ENCODE assay signal across 17 cellular contexts in the genomic region with DNA sequence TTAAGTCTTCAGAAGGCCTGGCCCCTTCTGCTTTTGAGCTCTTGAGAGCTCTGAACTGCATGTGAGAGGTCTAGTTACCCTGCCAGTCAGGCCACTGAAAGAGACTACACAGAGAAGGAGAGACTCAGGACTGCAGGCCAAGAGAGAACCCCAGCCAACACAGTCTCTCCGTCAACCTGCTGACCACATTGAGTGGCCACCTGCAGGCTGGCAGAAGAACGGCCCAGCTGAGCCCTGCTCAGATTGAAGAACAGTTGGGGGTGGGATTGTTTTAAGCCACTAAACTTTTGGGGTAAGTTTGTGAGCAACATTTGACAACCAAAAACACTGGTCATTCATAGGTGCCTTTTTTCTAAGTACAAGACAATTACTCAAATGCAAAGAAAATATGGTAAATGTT.
DNase-seq lines count a peak whose midpoint lies in the region; ATAC-seq, FAIRE-seq and TF ChIP-seq lines count a peak whose summit lies in the region.
"Had no signal": no experiment of that assay in that cellular context is flagged by ENCODE, and none has a peak within 500 bp of the region (broad histone marks: within the 10 kb centered on the region; RNA-seq: fewer than 3 reads in every experiment).

No MANE protein-coding gene starts in this region.

- peaks cover 0 to 9% of the 10 kb centered on the region in 2 experiments; a peak in 2 of 4 replicates for H3K4me1 ChIP-seq in HCT116 (ENCODE audit: control insufficient read depth in 1 of 2, insufficient read depth in 2 of 2, low read length in 2 of 2)
- H3K4me1 ChIP-seq in K562 (replicated peaks in 1 of 2; ENCODE audit: control insufficient read depth in 2 of 2, insufficient read depth in 2 of 2, low read length in 2 of 2): no peaks in the 10 kb centered on the region
- H3K4me1 ChIP-seq: BLaER1, Caco-2 had no signal

- ATAC-seq in HCT116: peak; percentile 86
- no peak for ATAC-seq in K562
- ATAC-seq: CD8-positive, alpha-beta T cell had no signal

- RAD21 ChIA-PET in HCT116 (lab: Charles Lee; ENCODE audit: low non-redundant PET in 1 of 2, low total read pairs in 2 of 2, uncharacterized antibody in 2 of 2, unreplicated experiment in 2 of 2): no interaction called here

- DNase-seq in HCT116 (ENCODE audit: low read depth, low spot score): peak; percentile 6
- no peak for DNase-seq in K562 (ENCODE audit: extremely low read depth in 1 of 4, low spot score in 3 of 4)
- no peak for DNase-seq in dorsolateral prefrontal cortex
- no peak for DNase-seq in AG20443 (ENCODE audit: low spot score)
- DNase-seq in H54 (ENCODE audit: insufficient read length, low spot score): no peak
- DNase-seq: Caco-2; CD4-positive, CD25-positive, alpha-beta regulatory T cell; CD8-positive, alpha-beta T cell; DMS53; DMS79 treated with DMSO at 0.1 percent for 48 hours; GF-D8; GM23248; HCEC 1CT had no signal

- BruUV-seq in HCT116 (replicated peaks; lab: Mats Ljungman, UMichigan) (no TSS peak), K562 (replicated peaks; lab: Mats Ljungman, UMichigan) (no TSS peak)

- H3K9ac ChIP-seq in HCT116 (ENCODE audit: low read length) (no peak overlapping the region), K562 (ENCODE audit: insufficient read depth in 1 of 2, low read depth in 2 of 2, low read length in 2 of 2) (no peak overlapping the region)
- H3K9ac ChIP-seq: BLaER1, GM23248 had no signal

- 0 out of 3 replicates have a peak, but pooled peaks have one; percentile 6 for TF ChIP-seq CTCF in GM12872 (IDR thresholded peaks at IDR 0.05; ENCODE audit: insufficient read depth, low read depth, low read length)
- peak; percentile 21 to 35 (median 32); a peak in 3 of 6 replicates for TF ChIP-seq CTCF in HCT116 (IDR thresholded peaks at IDR 0.05 in 2 of 3, conservative IDR thresholded peaks at IDR 0.05 in 1 of 3; ENCODE audit: borderline replicate concordance in 1 of 3, insufficient read depth in 1 of 3, low read depth in 2 of 3, low read length in 2 of 3)
- peak in 2 of 3 experiments; percentile 15 to 33; a peak in 1 of 6 replicates for TF ChIP-seq CTCF in K562 (IDR thresholded peaks at IDR 0.05 in 2 of 3, conservative IDR thresholded peaks at IDR 0.05 in 1 of 3; ENCODE audit: insufficient read depth in 2 of 3, low read depth in 1 of 3, low read length in 3 of 3)
- TF ChIP-seq CTCF in dorsolateral prefrontal cortex (IDR thresholded peaks at IDR 0.05 in 54 of 56, conservative IDR thresholded peaks at IDR 0.05 in 2 of 56; ENCODE audit: low read depth in 1 of 56, partially characterized antibody in 56 of 56): no peak

- CTCF ChIA-PET in HCT116 (lab: Charles Lee) (interaction anchor here (1.6 kb wide), 1 partner anchor 9 kb away, joined by 4 read pairs; no protein-coding TSS in a partner anchor), K562 (lab: Yijun Ruan, JAX; ENCODE audit: low intra/inter-chr PET ratio) (no interaction called here)

- no peaks in the 10 kb centered on the region for H3K9me3 ChIP-seq in HCT116 (ENCODE audit: control insufficient read depth in 1 of 2, insufficient read depth in 1 of 2, low read depth in 1 of 2, low read length in 2 of 2)
- H3K9me3 ChIP-seq in K562 (replicated peaks; ENCODE audit: control insufficient read depth, insufficient read depth, low read depth, low read length): no peaks in the 10 kb centered on the region
- H3K9me3 ChIP-seq: BLaER1, Caco-2 had no signal

- POLR2A ChIA-PET in HCT116 (lab: Charles Lee) (no interaction called here), K562 (lab: Yijun Ruan, JAX) (no interaction called here)

- H3K79me2 ChIP-seq in HCT116 (ENCODE audit: insufficient read depth, low read length): no peaks in the 10 kb centered on the region
- H3K79me2 ChIP-seq in K562 (ENCODE audit: control insufficient read depth, insufficient read depth, low read length): no peaks in the 10 kb centered on the region

- no peak overlapping the region for H2AFZ ChIP-seq in HCT116 (ENCODE audit: low read depth, low read length, poor library complexity, severe bottlenecking)
- no peak overlapping the region for H2AFZ ChIP-seq in K562 (ENCODE audit: low read depth, low read length)
- H2AFZ ChIP-seq: GM23248 had no signal

- TF ChIP-seq POLR2A in HCT116 (IDR thresholded peaks at IDR 0.05; ENCODE audit: borderline replicate concordance, extremely low read depth, insufficient read depth, insufficient read length): no peak
- TF ChIP-seq POLR2A in K562 (conservative IDR thresholded peaks at IDR 0.05): no peak
- no peak for TF ChIP-seq POLR2A in H54 (IDR thresholded peaks at IDR 0.05; ENCODE audit: low read depth, low read length)

- 14% methylated on average over 2 of the region's 2 CpGs for WGBS in K562 (ENCODE audit: insufficient coverage, low coverage, missing lambda C conversion rate)

- TF ChIP-seq EP300 in K562 (IDR thresholded peaks at IDR 0.05; ENCODE audit: low read length): no peak

- H3K9me2 ChIP-seq in HCT116 (ENCODE audit: insufficient read depth): no peaks in the 10 kb centered on the region

- H4K20me1 ChIP-seq in HCT116 (ENCODE audit: insufficient read depth): no peaks in the 10 kb centered on the region
- no peaks in the 10 kb centered on the region for H4K20me1 ChIP-seq in K562 (replicated peaks; ENCODE audit: control insufficient read depth, insufficient read depth, low read length)
- H4K20me1 ChIP-seq: BLaER1 had no signal

- TF ChIP-seq RAD21 in HCT116 (IDR thresholded peaks at IDR 0.05; ENCODE audit: low read depth) (no peak), K562 (CRISPR knock-in tag; conservative IDR thresholded peaks at IDR 0.05 in 1 of 2, IDR thresholded peaks at IDR 0.05 in 1 of 2) (no peak)

- H3K9me1 ChIP-seq in K562 (ENCODE audit: control insufficient read depth, insufficient read depth, low read length): no peaks in the 10 kb centered on the region

- H3K4me3 ChIP-seq in HCT116 (replicated peaks in 1 of 2; ENCODE audit: low read depth in 1 of 2, low read length in 2 of 2): no peak overlapping the region
- H3K4me3 ChIP-seq in K562: no peak overlapping the region
- H3K4me3 ChIP-seq in dorsolateral prefrontal cortex: no peak overlapping the region
- H3K4me3 ChIP-seq: BLaER1, GM23248 had no signal

- H3K4me2 ChIP-seq in HCT116 (ENCODE audit: low read length): no peak overlapping the region
- H3K4me2 ChIP-seq in K562 (ENCODE audit: insufficient read depth, low read length): no peak overlapping the region
- H3K4me2 ChIP-seq: BLaER1 had no signal

- H3K27ac ChIP-seq in HCT116 (ENCODE audit: low read depth, low read length): no peak overlapping the region
- no peak overlapping the region for H3K27ac ChIP-seq in K562 (ENCODE audit: extremely low read depth, low read depth, low read length)
- H3K27ac ChIP-seq in dorsolateral prefrontal cortex: no peak overlapping the region
- H3K27ac ChIP-seq: BLaER1, C4-2B, GM23248 had no signal

- no peak for FAIRE-seq in K562 (lab: Jason Lieb, UNC)
- no peak for FAIRE-seq in H54 (lab: Jason Lieb, UNC)
- FAIRE-seq: GM12892 had no signal

- intact Hi-C loops in HCT116 (cut with micrococcal nuclease): no loop called here
- intact Hi-C loops in K562 (cut with micrococcal nuclease): no loop called here
- intact Hi-C loops in dorsolateral prefrontal cortex (cut with DNase I): no loop called here

- H3K27me3 ChIP-seq in HCT116 (ENCODE audit: insufficient read depth, low read length): no peaks in the 10 kb centered on the region
- no peaks in the 10 kb centered on the region for H3K27me3 ChIP-seq in K562 (ENCODE audit: control insufficient read depth in 2 of 2, insufficient read depth in 2 of 2, low read length in 2 of 2)
- H3K27me3 ChIP-seq in dorsolateral prefrontal cortex: no peaks in the 10 kb centered on the region

- no peaks in the 10 kb centered on the region for H3K36me3 ChIP-seq in HCT116 (ENCODE audit: control insufficient read depth in 1 of 2, insufficient read depth in 2 of 2, low read length in 2 of 2)
- no peaks in the 10 kb centered on the region for H3K36me3 ChIP-seq in K562 (ENCODE audit: control insufficient read depth, insufficient read depth, low read length)
- H3K36me3 ChIP-seq: BLaER1 had no signal

- in situ Hi-C loops in K562 (cut with MboI): no loop called here

TF ChIP-seq in HCT116, 20 proteins besides CTCF, POLR2A, EP300 and RAD21:
- TF ChIP-seq FOSL1 (IDR thresholded peaks at IDR 0.05; ENCODE audit: low read depth): no peak

TF ChIP-seq in K562, 482 proteins besides CTCF, POLR2A, EP300 and RAD21:
- TF ChIP-seq ZNF197 (CRISPR knock-in tag; IDR thresholded peaks at IDR 0.05; ENCODE audit: low read depth): no peak
- no peak for TF ChIP-seq ZNF12 (CRISPR knock-in tag; IDR thresholded peaks at IDR 0.05)
- TF ChIP-seq SP2 (IDR thresholded peaks at IDR 0.05; ENCODE audit: extremely low read depth, low read depth, low read length, poor library complexity, severe bottlenecking): no peak
- TF ChIP-seq ATF1 (CRISPR knock-in tag; IDR thresholded peaks at IDR 0.05): no peak
- TF ChIP-seq ATF1 (tag; IDR thresholded peaks at IDR 0.05): no peak
- TF ChIP-seq ELF1 (tag; IDR thresholded peaks at IDR 0.05): no peak
- no peak for TF ChIP-seq SNRNP70 (optimal IDR thresholded peaks at IDR 0.05; ENCODE audit: low read depth, low read length)
- no peak for TF ChIP-seq RB1 (IDR thresholded peaks at IDR 0.05; ENCODE audit: low read depth)
- TF ChIP-seq KDM1A (IDR thresholded peaks at IDR 0.05): no peak
- TF ChIP-seq MYBL2 (IDR thresholded peaks at IDR 0.05; ENCODE audit: low read depth): no peak
- TF ChIP-seq MYBL2 (CRISPR knock-in tag; IDR thresholded peaks at IDR 0.05; ENCODE audit: borderline replicate concordance): no peak
TF ChIP-seq in K562: peak in this region for 0.

Comparison
In these comparisons a context has a peak if more than half of its experiments do, and no peak if none do; other contexts are left out.
1. CTCF ChIP-seq: peak in GM12872 (single experiment), HCT116 (3 of 3) and K562 (2 of 3); none in dorsolateral prefrontal cortex (0 of 56).